In the genomic region with DNA sequence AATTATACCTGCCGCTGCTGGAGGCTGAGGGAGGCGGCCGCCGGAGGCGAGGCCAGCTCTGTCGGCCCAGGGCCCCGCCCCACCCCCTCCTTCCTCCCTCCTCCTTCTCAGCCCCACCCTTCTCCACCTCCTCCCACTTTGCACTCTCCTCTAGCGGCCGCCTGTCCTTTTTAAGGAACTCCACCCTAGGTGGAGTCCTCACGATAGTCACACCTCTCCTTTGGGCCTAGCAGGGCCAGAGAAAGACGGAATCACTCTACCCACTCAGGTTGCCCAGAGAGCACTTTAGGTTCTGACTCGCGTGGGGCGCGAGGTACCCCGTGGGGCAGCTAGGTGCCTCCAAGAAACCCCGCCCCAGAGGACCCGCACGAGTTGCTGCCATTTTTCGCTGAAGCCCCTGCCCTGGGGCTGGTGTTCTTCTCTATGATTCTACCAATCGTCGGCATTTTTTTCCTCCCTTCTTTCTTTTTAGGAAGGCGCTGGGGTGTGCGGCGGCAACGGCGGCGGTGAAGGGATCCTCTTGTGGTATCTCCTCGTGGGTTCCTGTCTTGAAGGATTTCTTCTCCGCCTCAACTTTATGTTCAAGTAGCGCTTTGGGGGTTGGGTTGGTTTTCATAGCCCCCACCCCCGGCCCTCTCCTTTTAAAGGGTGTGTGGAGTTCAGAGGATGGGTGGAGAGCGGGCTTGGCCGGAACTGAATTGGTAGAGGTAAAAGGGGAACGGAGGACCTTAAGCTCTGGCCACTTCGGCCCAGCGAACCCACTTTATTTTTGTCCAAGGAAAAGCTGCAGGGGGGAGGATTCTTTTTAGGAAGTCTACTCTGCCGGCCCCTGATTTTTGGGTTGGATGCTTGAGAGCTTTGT, we compare ENCODE assay signal across 9 cellular contexts. TPM values are rescaled to one million over a fixed set of nuclear protein-coding genes. Genes with fewer than 3 reads are reported as not detected.
DNase-seq lines count a peak whose midpoint lies in the region; ATAC-seq, FAIRE-seq and TF ChIP-seq lines count a peak whose summit lies in the region.
"Had no signal": no experiment of that assay in that cellular context is flagged by ENCODE, and none has a peak within 500 bp of the region (broad histone marks: within the 10 kb centered on the region; RNA-seq: fewer than 3 reads in every experiment).

KLF8 (plus strand) TSS at position 136 of the 862 bp plus-strand sequence. CDS start 979 bp downstream, outside the sequence.

- H3K9me3 ChIP-seq in liver (ENCODE audit: control insufficient read depth in 4 of 4, low read length in 3 of 4) = no peaks in the 10 kb centered on the region
- H3K9me3 ChIP-seq in HepG2 (ENCODE audit: low read length) = no peaks in the 10 kb centered on the region
- H3K9me3 ChIP-seq in muscle layer of duodenum (ENCODE audit: control insufficient read depth in 1 of 2, low read length in 2 of 2) = no peaks in the 10 kb centered on the region

- H3K27ac ChIP-seq in liver (ENCODE audit: low read depth in 1 of 2, low read length in 2 of 2) (no peak within 1 kb of the TSS), HepG2 (ENCODE audit: extremely low read length, insufficient read depth, low read length) (no peak within 1 kb of the TSS), muscle layer of duodenum (ENCODE audit: low read length) (peak within 1 kb of the TSS; percentile 72), temporal lobe (ENCODE audit: low read depth, low read length) (peak within 1 kb of the TSS; percentile 9)

- peak within 1 kb of the TSS; percentile 67 for H3K27ac Mint-ChIP-seq in endothelial cell (ENCODE audit: unreplicated experiment)

- DNase-seq in HepG2 (ENCODE audit: low spot score) (no peak), endothelial cell (ENCODE audit: low spot score) (peak; percentile 13), SW480 (ENCODE audit: low spot score) (no peak)
- DNase-seq in activated CD4-positive, alpha-beta T cell treated with anti-CD3 and anti-CD28 coated beads for 4 hours = peak; percentile 22 to 33

- H3K4me1 ChIP-seq in liver (ENCODE audit: control insufficient read depth in 4 of 4, insufficient read depth in 4 of 4, low read length in 3 of 4) = peaks cover 0 to 3% (median 0%) of the 10 kb centered on the region in 4 donors
- no peaks in the 10 kb centered on the region for H3K4me1 ChIP-seq in HepG2 (ENCODE audit: insufficient read depth, low read length)
- H3K4me1 ChIP-seq in muscle layer of duodenum (ENCODE audit: control insufficient read depth in 1 of 2, insufficient read depth in 2 of 2, low read length in 2 of 2) = peaks cover 4 to 12% of the 10 kb centered on the region in 2 donors

- no peaks in the 10 kb centered on the region for H3K79me2 ChIP-seq in HepG2 (ENCODE audit: insufficient read depth, low read length)

- peak within 1 kb of the TSS; percentile 92 for H3K4me3 Mint-ChIP-seq in endothelial cell (ENCODE audit: unreplicated experiment)

- H3K36me3 ChIP-seq in liver (ENCODE audit: control insufficient read depth in 4 of 4, insufficient read depth in 3 of 4, low read depth in 1 of 4, low read length in 3 of 4) (no peaks in the 10 kb centered on the region), HepG2 (replicated peaks in 1 of 2; ENCODE audit: control insufficient read depth in 1 of 2, insufficient read depth in 2 of 2, low read length in 2 of 2) (no peaks in the 10 kb centered on the region), muscle layer of duodenum (ENCODE audit: control insufficient read depth in 1 of 2, insufficient read depth in 2 of 2, low read length in 2 of 2) (no peaks in the 10 kb centered on the region)

- H3K9me3 Mint-ChIP-seq in endothelial cell (ENCODE audit: unreplicated experiment) = no peaks in the 10 kb centered on the region

- no peak within 1 kb of the TSS for H2AFZ ChIP-seq in HepG2 (ENCODE audit: low read length)

- H3K4me2 ChIP-seq in HepG2 (ENCODE audit: low read depth, low read length) = no peak within 1 kb of the TSS

- no peak for TF ChIP-seq RAD21 in liver (IDR thresholded peaks at IDR 0.05)
- no peak for TF ChIP-seq RAD21 in HepG2 (CRISPR knock-in tag; IDR thresholded peaks at IDR 0.05)

- peak within 1 kb of the TSS in 2 of 3 donors; percentile 23 to 47 for H3K4me3 ChIP-seq in liver (ENCODE audit: low read depth in 1 of 3, low read length in 3 of 3)
- H3K4me3 ChIP-seq in HepG2 (replicated peaks in 1 of 3; ENCODE audit: insufficient read depth in 1 of 3, low read depth in 2 of 3, low read length in 3 of 3) = no peak within 1 kb of the TSS
- H3K4me3 ChIP-seq in muscle layer of duodenum (ENCODE audit: low read depth in 1 of 2, low read length in 2 of 2) = peak within 1 kb of the TSS; percentile 63 to 70

- H3K9ac ChIP-seq in liver (ENCODE audit: low read depth in 1 of 2, low read length in 2 of 2) (no peak within 1 kb of the TSS), HepG2 (ENCODE audit: insufficient read depth, low read depth, low read length) (no peak within 1 kb of the TSS)

- ATAC-seq in HepG2 (no peak), HG03175 (IDR thresholded peaks at IDR 0.05; ENCODE audit: unreplicated experiment) (peak; percentile 71)

- TF ChIP-seq EP300 in HepG2 (IDR thresholded peaks at IDR 0.05; ENCODE audit: low read depth in 2 of 2, low read length in 2 of 2) (no peak), HepG2 (CRISPR knock-in tag; IDR thresholded peaks at IDR 0.05; ENCODE audit: borderline replicate concordance) (no peak)

- H3K4me1 Mint-ChIP-seq in endothelial cell (ENCODE audit: unreplicated experiment) = peaks cover 14% of the 10 kb centered on the region

- BruUV-seq in HepG2 (replicated peaks; lab: Mats Ljungman, UMichigan) = no TSS peak

- intact Hi-C loops in HepG2 (cut with micrococcal nuclease; ENCODE audit: unreplicated experiment) = no loop called here

- H3K27me3 Mint-ChIP-seq in endothelial cell (ENCODE audit: unreplicated experiment) = no peaks in the 10 kb centered on the region

- CTCF ChIA-PET in HepG2 (lab: Yijun Ruan, JAX; ENCODE audit: low intra/inter-chr PET ratio, low total read pairs) = no interaction called here

- TF ChIP-seq CTCF in liver (IDR thresholded peaks at IDR 0.05; ENCODE audit: low read depth, low read length, missing input control) (no peak), HepG2 (CRISPR knock-in tag; IDR thresholded peaks at IDR 0.05) (no peak), endothelial cell (IDR thresholded peaks at IDR 0.05; ENCODE audit: unreplicated experiment) (no peak)

- H3K36me3 Mint-ChIP-seq in endothelial cell (ENCODE audit: low read depth, unreplicated experiment) = no peaks in the 10 kb centered on the region

- no peaks in the 10 kb centered on the region for H3K27me3 ChIP-seq in liver (ENCODE audit: control insufficient read depth in 4 of 4, insufficient read depth in 4 of 4, low read length in 3 of 4)
- no peaks in the 10 kb centered on the region; a peak in 1 of 5 replicates for H3K27me3 ChIP-seq in HepG2 (ENCODE audit: control insufficient read depth in 1 of 2, insufficient read depth in 2 of 2, low read length in 2 of 2)
- no peaks in the 10 kb centered on the region for H3K27me3 ChIP-seq in muscle layer of duodenum (ENCODE audit: low read depth, low read length)

- no peak for FAIRE-seq in HepG2 (lab: Jason Lieb, UNC)
- FAIRE-seq: endometrium had no signal

- in situ Hi-C loops in HepG2 (cut with HindIII; ENCODE audit: extremely low pct_ligation_motif_present, low pct_unique_long_range_greater_than_20kb) = loop anchor here (25.0 kb wide), 1 partner anchor 795 kb away; no protein-coding TSS in a partner anchor

- WGBS in liver = 10% methylated on average over 38 of the region's 38 CpGs
- 53% methylated on average over 25 of the region's 38 CpGs for WGBS in HepG2 (ENCODE audit: low lambda C conversion rate)

- POLR2A ChIA-PET in HepG2 (lab: Yijun Ruan, JAX) = no interaction called here

- H4K20me1 ChIP-seq in HepG2 (ENCODE audit: insufficient read depth, low read length) = no peaks in the 10 kb centered on the region

- TF ChIP-seq POLR2A in HepG2 (IDR thresholded peaks at IDR 0.05; ENCODE audit: insufficient read depth in 1 of 2, low read depth in 2 of 2, low read length in 2 of 2) = no peak

TF ChIP-seq in liver, 16 proteins besides CTCF, POLR2A, EP300 and RAD21:
- TF ChIP-seq NR2F2 (IDR thresholded peaks at IDR 0.05) = no peak
- no peak for TF ChIP-seq TAF1 (conservative IDR thresholded peaks at IDR 0.05)
TF ChIP-seq in liver: peak in this region for 0.

TF ChIP-seq in HepG2, 621 proteins besides CTCF, POLR2A, EP300 and RAD21:
- TF ChIP-seq ZBTB20 (CRISPR knock-in tag; IDR thresholded peaks at IDR 0.05; ENCODE audit: borderline replicate concordance, low read depth) (no peak), POLR2AphosphoS2 (IDR thresholded peaks at IDR 0.05; ENCODE audit: low read depth, low read length) (no peak), XRCC5 (optimal IDR thresholded peaks at IDR 0.05; ENCODE audit: low read length) (no peak)
TF ChIP-seq in HepG2: peak in this region for 0.

RNA-seq across cellular contexts. Expression of gene KLF8, which starts in this region (rescaled TPM):
- 1 to 10 TPM in 1 of 2 donors, under 1 TPM in 1; 0.47 to 1.4 TPM for total RNA-seq in liver
- under 1 TPM; 0.43 to 0.94 TPM for polyA plus RNA-seq in liver
- not detected in 2 replicates for total RNA-seq in HepG2 (2016; rRNA removed; fragmentation: Illumina TruSeq; extraction: Trizol)
- not detected in 2 replicates for total RNA-seq in HepG2 (2016; cell fraction: cytosol; rRNA removed; fragmentation: Illumina TruSeq; extraction: Trizol; ENCODE audit: low read depth)
- total RNA-seq in HepG2 (2016; cell fraction: insoluble cytoplasmic fraction; rRNA removed; fragmentation: Illumina TruSeq; extraction: Trizol) = not detected in 2 replicates
- not detected in 2 replicates for total RNA-seq in HepG2 (2016; cell fraction: membrane; rRNA removed; fragmentation: Illumina TruSeq; extraction: Trizol)
- not detected in 2 replicates for total RNA-seq in HepG2 (2016; cell fraction: nucleus; rRNA removed; fragmentation: Illumina TruSeq; extraction: Trizol)
- 0.03 TPM in 1 of 2 replicates, not detected in the other for polyA plus RNA-seq in HepG2 (2011; rRNA removed)
- 0.01 and 0.03 TPM in 2 replicates for polyA plus RNA-seq in HepG2 (2011; cell fraction: cytosol; rRNA removed)
- polyA plus RNA-seq in HepG2 (2011; cell fraction: nucleus; rRNA removed) = 0.02 TPM in 1 of 2 replicates, not detected in the other
- 0.07 TPM in 1 of 2 replicates, not detected in the other for polyA plus RNA-seq in HepG2 (2012)
- not detected in 2 replicates for polyA plus RNA-seq in HepG2 (2016; cell fraction: cytosol; fragmentation: Illumina TruSeq; extraction: Trizol; ENCODE audit: low read depth)
- 0.04 TPM in 1 of 2 replicates, not detected in the other for polyA plus RNA-seq in HepG2 (2016; cell fraction: insoluble cytoplasmic fraction; fragmentation: Illumina TruSeq; extraction: Trizol; ENCODE audit: low read depth)
- polyA plus RNA-seq in HepG2 (2016; cell fraction: membrane; fragmentation: Illumina TruSeq; extraction: Trizol; ENCODE audit: low read depth) = not detected in 2 replicates
- not detected in 2 replicates for polyA plus RNA-seq in HepG2 (2016; cell fraction: nucleus; fragmentation: Illumina TruSeq; extraction: Trizol; ENCODE audit: insufficient read depth, low read depth)
- polyA minus RNA-seq in HepG2 (2011; rRNA and poly(A)+ RNA removed; ENCODE audit: low replicate concordance) = 0.14 and 0.22 TPM in 2 replicates
- polyA minus RNA-seq in HepG2 (2011; cell fraction: cytosol; rRNA and poly(A)+ RNA removed) = not detected in 2 replicates
- not detected in 2 replicates for polyA minus RNA-seq in HepG2 (2011; cell fraction: nucleus; rRNA and poly(A)+ RNA removed)
- 13.9 TPM for total RNA-seq in endothelial cell (ENCODE audit: unreplicated experiment)
- total RNA-seq in temporal lobe = 19.4 TPM

Comparison
In these comparisons a context has a peak if more than half of its experiments do, and no peak if none do; other contexts are left out.
1. H3K4me3 ChIP-seq: peak in liver (2 of 3) and muscle layer of duodenum (2 of 2); none in HepG2 (0 of 3).
2. H3K27ac ChIP-seq: peak in muscle layer of duodenum (single experiment) and temporal lobe (single experiment); none in liver (0 of 2) and HepG2 (single experiment).
3. DNase-seq: peak in activated CD4-positive, alpha-beta T cell treated with anti-CD3 and anti-CD28 coated beads for 4 hours (2 of 2) and endothelial cell (single experiment); none in HepG2 (single experiment) and SW480 (single experiment).